25 cellular contexts compared by ENCODE assay signal in the genomic region with DNA sequence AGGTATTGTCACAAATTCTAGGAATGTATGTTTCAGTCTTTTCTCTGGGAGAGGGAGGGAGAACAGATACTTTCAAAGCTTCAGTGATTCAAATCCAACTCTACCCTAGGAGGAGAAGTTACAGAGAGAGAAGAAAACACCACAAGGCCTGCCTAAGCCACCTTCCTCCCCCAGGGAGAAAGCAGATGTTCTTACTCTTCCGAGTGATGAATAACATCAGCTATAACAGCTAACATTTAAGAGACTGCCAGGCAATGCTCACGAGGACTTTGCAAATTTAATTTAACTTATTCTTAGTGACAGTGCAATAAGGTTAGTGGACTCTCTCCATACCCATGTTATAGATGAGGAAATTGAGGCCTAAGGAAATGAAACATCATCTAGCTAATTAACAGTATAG. TPM values are rescaled to one million over a fixed set of nuclear protein-coding genes. Genes with fewer than 3 reads are reported as not detected.
DNase-seq lines count a peak whose midpoint lies in the region; ATAC-seq and TF ChIP-seq lines count a peak whose summit lies in the region.
"Had no signal": no experiment of that assay in that cellular context is flagged by ENCODE, and none has a peak within 500 bp of the region (broad histone marks: within the 10 kb centered on the region; RNA-seq: fewer than 3 reads in every experiment).

No MANE protein-coding gene starts in this region.

- H3K4me1 Mint-ChIP-seq in activated CD8-positive, alpha-beta T cell treated with anti-CD3 and anti-CD28 coated beads, Interleukin-2, amount 10 ng/mL, durations not matched to agents 7 days and 5 days (ENCODE audit: low read depth), result no peaks in the 10 kb centered on the region
- H3K4me1 Mint-ChIP-seq: CD14-positive monocyte; CD8-positive, alpha-beta memory T cell had no signal

- POLR2A ChIA-PET in activated CD8-positive, alpha-beta T cell treated with anti-CD3 and anti-CD28 coated beads, Interleukin-2, amount 10 ng/mL, durations not matched to agents 7 days and 5 days (lab: Charles Lee), result no interaction called here

- H4K8ac ChIP-seq in trophoblast cell (ENCODE audit: low read depth, low read length), result no peak overlapping the region

- ATAC-seq in SK-N-SH treated with all-trans-retinoic acid at 6 μM for 48 hours, result no peak
- no peak for ATAC-seq in activated CD8-positive, alpha-beta T cell treated with anti-CD3 and anti-CD28 coated beads, Interleukin-2, amount 10 ng/mL, durations not matched to agents 7 days and 5 days
- ATAC-seq: A549, GM23338, HCT116 had no signal

- WGBS in trophoblast cell (ENCODE audit: extremely low coverage, insufficient coverage, insufficient read length), result no CpG with 5 or more reads among the region's 2 CpGs

- CTCF ChIA-PET in activated CD8-positive, alpha-beta T cell treated with anti-CD3 and anti-CD28 coated beads, Interleukin-2, amount 10 ng/mL, durations not matched to agents 7 days and 5 days (lab: Charles Lee), result no interaction called here

- H3K9me3 ChIP-seq in trophoblast cell (ENCODE audit: insufficient read depth, low read depth, low read length), result peaks cover 2% of the 10 kb centered on the region
- H3K9me3 ChIP-seq: A549, BE2C had no signal

- peak overlapping the region; percentile 15 for H4K91ac ChIP-seq in trophoblast cell (ENCODE audit: low read depth, low read length)

- H3K4me3 ChIP-seq in fibroblast of mammary gland (ENCODE audit: control insufficient read depth, low read depth, low read length) (no peak overlapping the region), trophoblast cell (ENCODE audit: low read depth, low read length) (no peak overlapping the region)
- H3K4me3 ChIP-seq: A549; BLaER1 treated with 17β-estradiol and CSF1 and Interleukin-3, amounts not matched to agents 10 nM and 100 nM; GM23338 had no signal

- H2BK12ac ChIP-seq in trophoblast cell (ENCODE audit: low read length), result peak overlapping the region; percentile 50

- no peak overlapping the region for H2BK5ac ChIP-seq in trophoblast cell (ENCODE audit: low read depth, low read length, poor library complexity)

- H3K36me3 ChIP-seq in trophoblast cell (ENCODE audit: control insufficient read depth in 1 of 2, insufficient read depth in 2 of 2, low read length in 2 of 2), result no peaks in the 10 kb centered on the region
- H3K36me3 ChIP-seq: BE2C; BLaER1 treated with 17β-estradiol and CSF1 and Interleukin-3, amounts not matched to agents 10 nM and 100 nM had no signal

- H3K4ac ChIP-seq in trophoblast cell (ENCODE audit: low read depth, low read length), result no peak overlapping the region

- H3K27ac ChIP-seq in trophoblast cell (ENCODE audit: low read depth, low read length), result no peak overlapping the region
- H3K27ac ChIP-seq: A549; BLaER1 treated with 17β-estradiol and CSF1 and Interleukin-3, amounts not matched to agents 10 nM and 100 nM had no signal

- no peak overlapping the region for H2AFZ ChIP-seq in trophoblast cell (ENCODE audit: insufficient read depth, low read length, poor library complexity)
- H2AFZ ChIP-seq: GM23338 had no signal

- no peaks in the 10 kb centered on the region for H3K9me3 Mint-ChIP-seq in activated CD8-positive, alpha-beta T cell treated with anti-CD3 and anti-CD28 coated beads, Interleukin-2, amount 10 ng/mL, durations not matched to agents 7 days and 5 days (ENCODE audit: insufficient read depth)
- H3K9me3 Mint-ChIP-seq: CD4-positive, alpha-beta T cell; CD8-positive, alpha-beta memory T cell; GM23338; H9 had no signal

- peaks cover 1% of the 10 kb centered on the region for H3K79me2 ChIP-seq in trophoblast cell (ENCODE audit: control insufficient read depth, insufficient read depth, low read length, poor library complexity)

- peaks cover 12 to 18% of the 10 kb centered on the region in 2 experiments for H3K4me1 ChIP-seq in trophoblast cell (ENCODE audit: control insufficient read depth in 1 of 2, insufficient read depth in 2 of 2, low read length in 2 of 2)
- H3K4me1 ChIP-seq: BE2C; BLaER1 treated with 17β-estradiol and CSF1 and Interleukin-3, amounts not matched to agents 10 nM and 100 nM had no signal

- H3K14ac ChIP-seq in trophoblast cell (ENCODE audit: low read length), result no peak overlapping the region

- H3K18ac ChIP-seq in trophoblast cell (ENCODE audit: low read length), result no peak overlapping the region

- no peak overlapping the region for H2BK120ac ChIP-seq in trophoblast cell (ENCODE audit: insufficient read depth, low read length, poor library complexity)

- no peak overlapping the region for H2AK5ac ChIP-seq in trophoblast cell (ENCODE audit: low read length)

- H3K79me1 ChIP-seq in trophoblast cell (ENCODE audit: low read length), result peaks cover 16% of the 10 kb centered on the region

- DNase-seq in LHCN-M2 (ENCODE audit: low read depth), result peak; percentile 47
- peak; percentile 57 for DNase-seq in fibroblast of mammary gland (ENCODE audit: low read depth)
- DNase-seq in trophoblast cell, result no peak
- no peak for DNase-seq in glomerular visceral epithelial cell (ENCODE audit: extremely low spot score)
- no peak for DNase-seq in NOMO-1 (lab: John Stamatoyannopoulos, UW; ENCODE audit: unreplicated experiment in 2 of 2)
- DNase-seq in activated CD8-positive, alpha-beta T cell treated with anti-CD3 and anti-CD28 coated beads, Interleukin-2, amount 10 ng/mL, durations not matched to agents 7 days and 5 days, result no peak
- DNase-seq: 8988T; ACHN; AML-193; BE2C; CD4-positive, alpha-beta T cell; CD8-positive, alpha-beta memory T cell; DMS53; DMS79 treated with DMSO at 0.1 percent for 48 hours; GF-D8; H9 had no signal

- H3K27ac Mint-ChIP-seq in activated CD8-positive, alpha-beta T cell treated with anti-CD3 and anti-CD28 coated beads, Interleukin-2, amount 10 ng/mL, durations not matched to agents 7 days and 5 days, result no peak overlapping the region
- H3K27ac Mint-ChIP-seq: CD14-positive monocyte; CD4-positive, alpha-beta T cell; CD8-positive, alpha-beta memory T cell; GM23338; H9 had no signal

- H3K27me3 Mint-ChIP-seq in activated CD8-positive, alpha-beta T cell treated with anti-CD3 and anti-CD28 coated beads, Interleukin-2, amount 10 ng/mL, durations not matched to agents 7 days and 5 days (ENCODE audit: low read depth), result no peaks in the 10 kb centered on the region
- H3K27me3 Mint-ChIP-seq: CD4-positive, alpha-beta T cell had no signal

- no peak overlapping the region for H3K9ac ChIP-seq in trophoblast cell (ENCODE audit: low read length)
- H3K9ac ChIP-seq: BLaER1 treated with 17β-estradiol and CSF1 and Interleukin-3, amounts not matched to agents 10 nM and 100 nM had no signal

- H3K23ac ChIP-seq in trophoblast cell (ENCODE audit: low read length), result no peak overlapping the region

- H4K12ac ChIP-seq in trophoblast cell (ENCODE audit: low read depth, low read length), result no peak overlapping the region

- no peak overlapping the region for H3K4me3 Mint-ChIP-seq in activated CD8-positive, alpha-beta T cell treated with anti-CD3 and anti-CD28 coated beads, Interleukin-2, amount 10 ng/mL, durations not matched to agents 7 days and 5 days
- H3K4me3 Mint-ChIP-seq: CD14-positive monocyte; CD4-positive, alpha-beta T cell; CD8-positive, alpha-beta memory T cell; GM23338; H9 had no signal

- no peaks in the 10 kb centered on the region for H3K27me3 ChIP-seq in trophoblast cell (ENCODE audit: insufficient read depth, low read length)
- H3K27me3 ChIP-seq: BE2C; BLaER1 treated with 17β-estradiol and CSF1 and Interleukin-3, amounts not matched to agents 10 nM and 100 nM had no signal

- no peak overlapping the region for H3K4me2 ChIP-seq in trophoblast cell (ENCODE audit: low read length)
- H3K4me2 ChIP-seq: A549; BLaER1 treated with 17β-estradiol and CSF1 and Interleukin-3, amounts not matched to agents 10 nM and 100 nM; GM23338 had no signal

- no peak for TF ChIP-seq CTCF in fibroblast of mammary gland (conservative IDR thresholded peaks at IDR 0.05; ENCODE audit: control insufficient read depth, insufficient read depth, low read depth, low read length)

- H3K36me3 Mint-ChIP-seq in activated CD8-positive, alpha-beta T cell treated with anti-CD3 and anti-CD28 coated beads, Interleukin-2, amount 10 ng/mL, durations not matched to agents 7 days and 5 days (ENCODE audit: low read depth), result no peaks in the 10 kb centered on the region

TF ChIP-seq in SK-N-SH treated with all-trans-retinoic acid at 6 μM for 48 hours, 23 proteins besides CTCF, POLR2A, EP300 and RAD21:
- TF ChIP-seq ESRRG (CRISPR knock-in tag; IDR thresholded peaks at IDR 0.05) (no peak), SNAI2 (CRISPR knock-in tag; IDR thresholded peaks at IDR 0.05) (peak; percentile 79; the same call in 1 of the 2 replicates), ZC3H10 (CRISPR knock-in tag; IDR thresholded peaks at IDR 0.05) (0 out of 2 replicates have a peak, but pooled peaks have one; percentile 53), TCF4 (CRISPR knock-in tag; IDR thresholded peaks at IDR 0.05; ENCODE audit: borderline replicate concordance) (no peak)
TF ChIP-seq in SK-N-SH treated with all-trans-retinoic acid at 6 μM for 48 hours: peak in this region for 2.

RNA-seq across cellular contexts. Expression of gene TAS2R41, which starts 36.8 kb away (rescaled TPM):
- total RNA-seq in LHCN-M2 (2014; rRNA removed), result not detected in 2 replicates
- polyA plus RNA-seq in LHCN-M2 (2012), result not detected
- polyA plus RNA-seq in trophoblast cell (2013), result not detected in 2 replicates
- not detected for total RNA-seq in activated CD8-positive, alpha-beta T cell treated with anti-CD3 and anti-CD28 coated beads, Interleukin-2, amount 10 ng/mL, durations not matched to agents 7 days and 5 days
- total RNA-seq: CD8-positive, alpha-beta memory T cell; Daoy; G401; H4; H9 had no signal
- polyA plus RNA-seq: A549; CD14-positive monocyte; CD8-positive, alpha-beta memory T cell; GM23338 had no signal

RNA-seq across cellular contexts. Expression of gene CTAGE15, which starts 57.1 kb away (rescaled TPM):
- 0.46 and 0.71 TPM in 2 replicates for total RNA-seq in LHCN-M2 (2014; rRNA removed)
- 0.21 TPM for polyA plus RNA-seq in LHCN-M2 (2012)
- 0.16 and 0.21 TPM in 2 replicates for polyA plus RNA-seq in trophoblast cell (2013)
- total RNA-seq in activated CD8-positive, alpha-beta T cell treated with anti-CD3 and anti-CD28 coated beads, Interleukin-2, amount 10 ng/mL, durations not matched to agents 7 days and 5 days, result under 1 TPM; 0.42 to 0.87 TPM
- total RNA-seq: Daoy, G401, H4 had no signal
- polyA plus RNA-seq: A549, CD14-positive monocyte, GM23338 had no signal

Comparison
In these comparisons a context has a peak if more than half of its experiments do, and no peak if none do; other contexts are left out.
1. DNase-seq: peak in LHCN-M2 (single experiment) and fibroblast of mammary gland (single experiment); none in trophoblast cell (0 of 2), glomerular visceral epithelial cell (single experiment), NOMO-1 (0 of 2) and activated CD8-positive, alpha-beta T cell treated with anti-CD3 and anti-CD28 coated beads, Interleukin-2, amount 10 ng/mL, durations not matched to agents 7 days and 5 days (single experiment).